30 cellular contexts compared by ENCODE assay signal in genomic region chr6:47383360-47383759, GRCh38.
A peak's percentile ranks its signal among the peaks of the same experiment; 100 is the strongest.
DNase-seq lines count a peak whose midpoint lies in the region; ATAC-seq, FAIRE-seq and TF ChIP-seq lines count a peak whose summit lies in the region.
"Had no signal": no experiment of that assay in that cellular context is flagged by ENCODE, and none has a peak within 500 bp of the region (broad histone marks: within the 10 kb centered on the region; RNA-seq: fewer than 3 reads in every experiment).

No MANE protein-coding gene starts in this region.

- H3K27me3 ChIP-seq in K562 (ENCODE audit: control insufficient read depth in 2 of 2, insufficient read depth in 2 of 2, low read length in 2 of 2), result peaks cover 13 to 14% of the 10 kb centered on the region in 2 experiments; a peak in 4 of 5 replicates
- H3K27me3 ChIP-seq: BLaER1; BLaER1 treated with 17β-estradiol and CSF1 and Interleukin-3, amounts not matched to agents 10 nM and 100 nM had no signal

- intact Hi-C loops in K562 (cut with micrococcal nuclease), result no loop called here

- 0% methylated on average over 1 of the region's 1 CpG for WGBS in K562 (ENCODE audit: insufficient coverage, low coverage, missing lambda C conversion rate)

- no peaks in the 10 kb centered on the region for H3K4me1 ChIP-seq in HEK293 (ENCODE audit: control insufficient read depth, insufficient read depth, low read length)
- H3K4me1 ChIP-seq in K562 (replicated peaks in 1 of 2; ENCODE audit: control insufficient read depth in 2 of 2, insufficient read depth in 2 of 2, low read length in 2 of 2), result no peaks in the 10 kb centered on the region; a peak in 1 of 5 replicates
- H3K4me1 ChIP-seq: BE2C; BLaER1; BLaER1 treated with 17β-estradiol and CSF1 and Interleukin-3, amounts not matched to agents 10 nM and 100 nM had no signal

- TF ChIP-seq CTCF in HEK293 (tag by site-specific recombination; IDR thresholded peaks at IDR 0.05), result no peak
- no peak for TF ChIP-seq CTCF in K562 (IDR thresholded peaks at IDR 0.05 in 2 of 3, conservative IDR thresholded peaks at IDR 0.05 in 1 of 3; ENCODE audit: insufficient read depth in 2 of 3, low read depth in 1 of 3, low read length in 3 of 3)

- no peak for TF ChIP-seq POLR2A in K562 (conservative IDR thresholded peaks at IDR 0.05)

- CTCF ChIA-PET in HEK293 (lab: Yijun Ruan, JAX), result no interaction called here
- CTCF ChIA-PET in K562 (lab: Yijun Ruan, JAX; ENCODE audit: low intra/inter-chr PET ratio), result no interaction called here

- H3K79me2 ChIP-seq in K562 (ENCODE audit: control insufficient read depth, insufficient read depth, low read length), result no peaks in the 10 kb centered on the region

- H3K36me3 ChIP-seq in HEK293 (ENCODE audit: control insufficient read depth in 2 of 2, insufficient read depth in 1 of 2, low read length in 2 of 2) (no peaks in the 10 kb centered on the region), K562 (ENCODE audit: control insufficient read depth, insufficient read depth, low read length) (no peaks in the 10 kb centered on the region)
- H3K36me3 ChIP-seq: BE2C; BLaER1; BLaER1 treated with 17β-estradiol and CSF1 and Interleukin-3, amounts not matched to agents 10 nM and 100 nM had no signal

- H4K20me1 ChIP-seq in K562 (replicated peaks; ENCODE audit: control insufficient read depth, insufficient read depth, low read length), result no peaks in the 10 kb centered on the region
- H4K20me1 ChIP-seq: BLaER1; BLaER1 treated with 17β-estradiol and CSF1 and Interleukin-3, amounts not matched to agents 10 nM and 100 nM had no signal

- H3K9me3 ChIP-seq in HEK293 (ENCODE audit: control insufficient read depth, insufficient read depth, low read depth, low read length), result no peaks in the 10 kb centered on the region
- H3K9me3 ChIP-seq in K562 (replicated peaks; ENCODE audit: control insufficient read depth, insufficient read depth, low read depth, low read length), result no peaks in the 10 kb centered on the region
- H3K9me3 ChIP-seq: A549, BE2C, BLaER1 had no signal

- in situ Hi-C loops in K562 (cut with MboI), result no loop called here

- H3K27ac ChIP-seq in HEK293 (ENCODE audit: extremely low read depth, low read depth, low read length), result no peak overlapping the region
- no peak overlapping the region for H3K27ac ChIP-seq in K562 (ENCODE audit: extremely low read depth, low read depth, low read length)
- H3K27ac ChIP-seq: 22Rv1; A549; BLaER1; BLaER1 treated with 17β-estradiol and CSF1 and Interleukin-3, amounts not matched to agents 10 nM and 100 nM; C4-2B had no signal

- no peak overlapping the region for H3K4me2 ChIP-seq in K562 (ENCODE audit: insufficient read depth, low read length)
- H3K4me2 ChIP-seq: A549; BLaER1; BLaER1 treated with 17β-estradiol and CSF1 and Interleukin-3, amounts not matched to agents 10 nM and 100 nM had no signal

- no peak overlapping the region for H3K9ac ChIP-seq in K562 (ENCODE audit: insufficient read depth in 1 of 2, low read depth in 2 of 2, low read length in 2 of 2)
- H3K9ac ChIP-seq: BLaER1; BLaER1 treated with 17β-estradiol and CSF1 and Interleukin-3, amounts not matched to agents 10 nM and 100 nM had no signal

- TF ChIP-seq EP300 in K562 (IDR thresholded peaks at IDR 0.05; ENCODE audit: low read length), result no peak

- no peak overlapping the region for H2AFZ ChIP-seq in K562 (ENCODE audit: low read depth, low read length)

- no peak for ATAC-seq in K562
- ATAC-seq: A549; CD8-positive, alpha-beta T cell had no signal

- no peak for FAIRE-seq in K562 (lab: Jason Lieb, UNC)
- FAIRE-seq: A549, D721Med had no signal

- H3K4me3 ChIP-seq in HEK293 (ENCODE audit: low read depth, low read length) (no peak overlapping the region), K562 (no peak overlapping the region)
- H3K4me3 ChIP-seq: A549; BLaER1; BLaER1 treated with 17β-estradiol and CSF1 and Interleukin-3, amounts not matched to agents 10 nM and 100 nM had no signal

- POLR2A ChIA-PET in HEK293 (lab: Yijun Ruan, JAX), result no interaction called here
- POLR2A ChIA-PET in K562 (lab: Yijun Ruan, JAX), result interaction anchor here (0.6 kb wide), 1 partner anchor 9 kb away, joined by 3 read pairs; no protein-coding TSS in a partner anchor

- no peak for TF ChIP-seq RAD21 in K562 (CRISPR knock-in tag; conservative IDR thresholded peaks at IDR 0.05 in 1 of 2, IDR thresholded peaks at IDR 0.05 in 1 of 2)

- DNase-seq in K562 (ENCODE audit: extremely low read depth in 1 of 4, low spot score in 3 of 4) (no peak), NCI-H1417 treated with DMSO at 0.1 percent for 48 hours (lab: John Stamatoyannopoulos, UW) (no peak)
- DNase-seq in activated effector memory CD4-positive, alpha-beta T cell treated with Interleukin-2 at 50 U/mL for 16 hours, result no peak
- DNase-seq: 8988T; ACHN; AML-193; BE2C; C1 segment of cervical spinal cord; Caco-2; Calu3; CD4-positive, alpha-beta memory T cell; CD4-positive, alpha-beta T cell; CD4-positive, CD25-positive, alpha-beta regulatory T cell; CD8-positive, alpha-beta memory T cell; CD8-positive, alpha-beta T cell; COR-L47; DMS 273 treated with DMSO at 0.1 percent for 48 hours; DMS153; DMS53; DMS79; DMS79 treated with DMSO at 0.1 percent for 48 hours; DND-41; EL had no signal

- no peaks in the 10 kb centered on the region for H3K9me1 ChIP-seq in K562 (ENCODE audit: control insufficient read depth, insufficient read depth, low read length)

- BruUV-seq in K562 (replicated peaks; lab: Mats Ljungman, UMichigan), result no TSS peak

TF ChIP-seq in HEK293, 187 proteins besides CTCF, POLR2A, EP300 and RAD21 (continues in another document):
- TF ChIP-seq ZNF571 (tag by site-specific recombination; IDR thresholded peaks at IDR 0.05) (no peak), ZNF341 (tag by site-specific recombination; IDR thresholded peaks at IDR 0.05; ENCODE audit: low read depth) (no peak)
- TF ChIP-seq, protein P1, sequence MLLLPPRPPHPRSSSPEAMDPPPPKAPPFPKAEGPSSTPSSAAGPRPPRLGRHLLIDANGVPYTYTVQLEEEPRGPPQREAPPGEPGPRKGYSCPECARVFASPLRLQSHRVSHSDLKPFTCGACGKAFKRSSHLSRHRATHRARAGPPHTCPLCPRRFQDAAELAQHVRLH (tag by site-specific recombination; IDR thresholded peaks at IDR 0.05), result peak; percentile 47; the same call in 1 of the 2 replicates
- TF ChIP-seq, protein P2, sequence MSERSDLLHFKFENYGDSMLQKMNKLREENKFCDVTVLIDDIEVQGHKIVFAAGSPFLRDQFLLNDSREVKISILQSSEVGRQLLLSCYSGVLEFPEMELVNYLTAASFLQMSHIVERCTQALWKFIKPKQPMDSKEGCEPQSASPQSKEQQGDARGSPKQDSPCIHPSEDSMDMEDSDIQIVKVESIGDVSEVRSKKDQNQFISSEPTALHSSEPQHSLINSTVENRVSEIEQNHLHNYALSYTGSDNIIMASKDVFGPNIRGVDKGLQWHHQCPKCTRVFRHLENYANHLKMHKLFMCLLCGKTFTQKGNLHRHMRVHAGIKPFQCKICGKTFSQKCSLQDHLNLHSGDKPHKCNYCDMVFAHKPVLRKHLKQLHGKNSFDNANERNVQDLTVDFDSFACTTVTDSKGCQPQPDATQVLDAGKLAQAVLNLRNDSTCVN (tag by site-specific recombination; optimal IDR thresholded peaks at IDR 0.05), result no peak

TF ChIP-seq in K562, 482 proteins besides CTCF, POLR2A, EP300 and RAD21:
- peak; percentile 53 for TF ChIP-seq ZNF146 (CRISPR knock-in tag; IDR thresholded peaks at IDR 0.05; ENCODE audit: unreplicated experiment)
- TF ChIP-seq RBM25 (IDR thresholded peaks at IDR 0.05; ENCODE audit: low read depth, low read length, severe bottlenecking), result peak; percentile 47
- TF ChIP-seq ESRRB (CRISPR knock-in tag; IDR thresholded peaks at IDR 0.05; ENCODE audit: borderline replicate concordance), result no peak
TF ChIP-seq in K562: peak in this region for 2.

Comparison
In these comparisons a context has a peak if more than half of its experiments do, and no peak if none do; other contexts are left out.
1. Of the 44 proteins assayed by ChIP-seq in both K562 and HEK293: peak only in K562: none; only in HEK293: none; in both: ZNF146; in neither: 43.